Comparison of ENCODE assay signal across 20 cellular contexts in the genomic region with DNA sequence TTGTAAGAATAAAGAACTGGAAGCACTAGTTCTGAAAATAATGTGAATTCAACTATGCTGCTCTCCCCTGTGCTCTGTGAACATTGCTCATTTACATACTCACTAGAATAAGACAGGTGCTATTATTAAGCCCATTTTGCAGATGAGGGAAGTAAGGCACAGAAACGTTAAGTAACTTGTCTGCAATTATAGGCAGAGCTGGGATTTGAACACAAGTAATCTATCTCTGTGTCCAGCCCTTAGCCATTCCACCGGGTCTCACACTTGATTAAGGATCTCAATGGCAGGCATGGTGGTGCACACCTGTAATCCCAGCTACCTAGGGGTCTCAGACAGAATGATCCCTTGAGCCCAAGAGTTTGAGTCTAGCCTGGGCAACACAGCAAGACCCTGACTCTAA.
"Had no signal": no experiment of that assay in that cellular context is flagged by ENCODE, and none has a peak within 500 bp of the region (broad histone marks: within the 10 kb centered on the region; RNA-seq: fewer than 3 reads in every experiment).

No MANE protein-coding gene starts in this region.

- H3K4me2 ChIP-seq: KMS-11 had no signal

- H3K9me3 ChIP-seq: SJSA1 had no signal

- H3K36me3 ChIP-seq: SJSA1 had no signal

- H3K4me3 ChIP-seq: SJSA1, SK-N-MC had no signal

- H3K27me3 ChIP-seq: SJSA1 had no signal

- H3K9ac ChIP-seq: KMS-11 had no signal

- H3K27ac ChIP-seq: KMS-11, SJSA1, SK-N-MC had no signal

- ATAC-seq: Panc1, PC-3 had no signal

- DNase-seq: Kasumi-1, MV-4-11, NCI-H1048, NCI-H1105, NCI-H1417, NCI-H1436 treated with DMSO at 0.1 percent for 48 hours, NCI-H1694, NCI-H187 treated with DMSO at 0.1 percent for 48 hours, NCI-H2081, NCI-H2107, NCI-H2227 treated with DMSO at 0.1 percent for 48 hours, NCI-H524 treated with DMSO at 0.1 percent for 48 hours, NCI-H774, PC-3, Right ventricle myocardium superior, SIG-M5 had no signal
